1 cellular context compared by ENCODE assay signal in the genomic region with DNA sequence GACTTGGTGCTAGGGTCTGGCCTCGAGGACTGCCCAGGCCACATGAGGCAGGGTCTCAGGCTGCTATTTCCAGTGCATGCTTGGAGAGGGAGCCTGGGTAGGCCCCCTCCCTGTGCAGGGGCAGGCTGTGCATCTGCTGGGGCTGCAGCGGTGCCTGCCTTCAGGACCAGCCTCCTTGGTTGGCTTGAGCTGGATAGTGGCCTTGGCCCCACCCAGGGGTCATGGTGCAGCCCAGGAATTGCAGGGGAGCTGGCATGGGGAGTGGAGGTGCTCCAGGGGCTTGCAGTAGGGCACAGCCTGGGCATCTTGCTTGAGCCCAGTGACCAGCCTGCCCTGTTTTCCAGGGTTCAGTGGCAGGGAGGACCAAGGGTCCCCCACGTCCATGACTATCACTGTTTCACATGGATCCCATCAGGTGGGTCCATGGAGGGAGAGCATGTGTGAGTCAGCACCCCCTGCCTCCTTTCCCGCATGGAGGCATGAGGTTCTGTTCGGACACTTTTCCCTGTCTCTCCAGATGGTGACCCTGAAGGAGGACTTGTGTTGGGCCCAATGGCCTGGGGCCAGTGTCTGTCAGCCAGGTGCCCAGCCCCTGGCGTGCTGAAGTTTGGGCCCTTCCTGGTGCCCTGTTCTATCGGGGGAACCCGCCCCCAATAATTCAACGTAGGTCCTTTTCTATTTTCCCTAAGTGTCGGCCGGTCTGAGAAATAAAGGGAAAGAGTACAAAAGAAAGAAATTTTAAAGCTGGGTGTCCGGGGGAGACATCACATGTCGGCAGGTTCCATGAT.
TF ChIP-seq lines count a peak whose summit lies in the region.

No MANE protein-coding gene starts in this region.

TF ChIP-seq in WTC11, 78 proteins besides CTCF, POLR2A, EP300 and RAD21 (continued from another document):
- TF ChIP-seq, protein P1, sequence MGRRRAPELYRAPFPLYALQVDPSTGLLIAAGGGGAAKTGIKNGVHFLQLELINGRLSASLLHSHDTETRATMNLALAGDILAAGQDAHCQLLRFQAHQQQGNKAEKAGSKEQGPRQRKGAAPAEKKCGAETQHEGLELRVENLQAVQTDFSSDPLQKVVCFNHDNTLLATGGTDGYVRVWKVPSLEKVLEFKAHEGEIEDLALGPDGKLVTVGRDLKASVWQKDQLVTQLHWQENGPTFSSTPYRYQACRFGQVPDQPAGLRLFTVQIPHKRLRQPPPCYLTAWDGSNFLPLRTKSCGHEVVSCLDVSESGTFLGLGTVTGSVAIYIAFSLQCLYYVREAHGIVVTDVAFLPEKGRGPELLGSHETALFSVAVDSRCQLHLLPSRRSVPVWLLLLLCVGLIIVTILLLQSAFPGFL (CRISPR knock-in tag; IDR thresholded peaks at IDR 0.05; ENCODE audit: borderline replicate concordance) = no peak
- TF ChIP-seq, protein P2, sequence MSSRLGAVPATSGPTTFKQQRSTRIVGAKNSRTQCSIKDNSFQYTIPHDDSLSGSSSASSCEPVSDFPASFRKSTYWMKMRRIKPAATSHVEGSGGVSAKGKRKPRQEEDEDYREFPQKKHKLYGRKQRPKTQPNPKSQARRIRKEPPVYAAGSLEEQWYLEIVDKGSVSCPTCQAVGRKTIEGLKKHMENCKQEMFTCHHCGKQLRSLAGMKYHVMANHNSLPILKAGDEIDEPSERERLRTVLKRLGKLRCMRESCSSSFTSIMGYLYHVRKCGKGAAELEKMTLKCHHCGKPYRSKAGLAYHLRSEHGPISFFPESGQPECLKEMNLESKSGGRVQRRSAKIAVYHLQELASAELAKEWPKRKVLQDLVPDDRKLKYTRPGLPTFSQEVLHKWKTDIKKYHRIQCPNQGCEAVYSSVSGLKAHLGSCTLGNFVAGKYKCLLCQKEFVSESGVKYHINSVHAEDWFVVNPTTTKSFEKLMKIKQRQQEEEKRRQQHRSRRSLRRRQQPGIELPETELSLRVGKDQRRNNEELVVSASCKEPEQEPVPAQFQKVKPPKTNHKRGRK (CRISPR knock-in tag; IDR thresholded peaks at IDR 0.05; ENCODE audit: borderline replicate concordance) = no peak
- TF ChIP-seq NR3C1 (CRISPR knock-in tag; conservative IDR thresholded peaks at IDR 0.05; ENCODE audit: low read depth) = no peak
- no peak for TF ChIP-seq SMAD4 (CRISPR knock-in tag; IDR thresholded peaks at IDR 0.05)
- TF ChIP-seq, protein P3, sequence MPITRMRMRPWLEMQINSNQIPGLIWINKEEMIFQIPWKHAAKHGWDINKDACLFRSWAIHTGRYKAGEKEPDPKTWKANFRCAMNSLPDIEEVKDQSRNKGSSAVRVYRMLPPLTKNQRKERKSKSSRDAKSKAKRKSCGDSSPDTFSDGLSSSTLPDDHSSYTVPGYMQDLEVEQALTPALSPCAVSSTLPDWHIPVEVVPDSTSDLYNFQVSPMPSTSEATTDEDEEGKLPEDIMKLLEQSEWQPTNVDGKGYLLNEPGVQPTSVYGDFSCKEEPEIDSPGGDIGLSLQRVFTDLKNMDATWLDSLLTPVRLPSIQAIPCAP (CRISPR knock-in tag; IDR thresholded peaks at IDR 0.05) = no peak
- TF ChIP-seq ZNF671 (CRISPR knock-in tag; IDR thresholded peaks at IDR 0.05) = no peak
- TF ChIP-seq, protein P4, sequence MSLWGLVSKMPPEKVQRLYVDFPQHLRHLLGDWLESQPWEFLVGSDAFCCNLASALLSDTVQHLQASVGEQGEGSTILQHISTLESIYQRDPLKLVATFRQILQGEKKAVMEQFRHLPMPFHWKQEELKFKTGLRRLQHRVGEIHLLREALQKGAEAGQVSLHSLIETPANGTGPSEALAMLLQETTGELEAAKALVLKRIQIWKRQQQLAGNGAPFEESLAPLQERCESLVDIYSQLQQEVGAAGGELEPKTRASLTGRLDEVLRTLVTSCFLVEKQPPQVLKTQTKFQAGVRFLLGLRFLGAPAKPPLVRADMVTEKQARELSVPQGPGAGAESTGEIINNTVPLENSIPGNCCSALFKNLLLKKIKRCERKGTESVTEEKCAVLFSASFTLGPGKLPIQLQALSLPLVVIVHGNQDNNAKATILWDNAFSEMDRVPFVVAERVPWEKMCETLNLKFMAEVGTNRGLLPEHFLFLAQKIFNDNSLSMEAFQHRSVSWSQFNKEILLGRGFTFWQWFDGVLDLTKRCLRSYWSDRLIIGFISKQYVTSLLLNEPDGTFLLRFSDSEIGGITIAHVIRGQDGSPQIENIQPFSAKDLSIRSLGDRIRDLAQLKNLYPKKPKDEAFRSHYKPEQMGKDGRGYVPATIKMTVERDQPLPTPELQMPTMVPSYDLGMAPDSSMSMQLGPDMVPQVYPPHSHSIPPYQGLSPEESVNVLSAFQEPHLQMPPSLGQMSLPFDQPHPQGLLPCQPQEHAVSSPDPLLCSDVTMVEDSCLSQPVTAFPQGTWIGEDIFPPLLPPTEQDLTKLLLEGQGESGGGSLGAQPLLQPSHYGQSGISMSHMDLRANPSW (CRISPR knock-in tag; conservative IDR thresholded peaks at IDR 0.05; ENCODE audit: low read depth) = no peak
- TF ChIP-seq, protein P5, sequence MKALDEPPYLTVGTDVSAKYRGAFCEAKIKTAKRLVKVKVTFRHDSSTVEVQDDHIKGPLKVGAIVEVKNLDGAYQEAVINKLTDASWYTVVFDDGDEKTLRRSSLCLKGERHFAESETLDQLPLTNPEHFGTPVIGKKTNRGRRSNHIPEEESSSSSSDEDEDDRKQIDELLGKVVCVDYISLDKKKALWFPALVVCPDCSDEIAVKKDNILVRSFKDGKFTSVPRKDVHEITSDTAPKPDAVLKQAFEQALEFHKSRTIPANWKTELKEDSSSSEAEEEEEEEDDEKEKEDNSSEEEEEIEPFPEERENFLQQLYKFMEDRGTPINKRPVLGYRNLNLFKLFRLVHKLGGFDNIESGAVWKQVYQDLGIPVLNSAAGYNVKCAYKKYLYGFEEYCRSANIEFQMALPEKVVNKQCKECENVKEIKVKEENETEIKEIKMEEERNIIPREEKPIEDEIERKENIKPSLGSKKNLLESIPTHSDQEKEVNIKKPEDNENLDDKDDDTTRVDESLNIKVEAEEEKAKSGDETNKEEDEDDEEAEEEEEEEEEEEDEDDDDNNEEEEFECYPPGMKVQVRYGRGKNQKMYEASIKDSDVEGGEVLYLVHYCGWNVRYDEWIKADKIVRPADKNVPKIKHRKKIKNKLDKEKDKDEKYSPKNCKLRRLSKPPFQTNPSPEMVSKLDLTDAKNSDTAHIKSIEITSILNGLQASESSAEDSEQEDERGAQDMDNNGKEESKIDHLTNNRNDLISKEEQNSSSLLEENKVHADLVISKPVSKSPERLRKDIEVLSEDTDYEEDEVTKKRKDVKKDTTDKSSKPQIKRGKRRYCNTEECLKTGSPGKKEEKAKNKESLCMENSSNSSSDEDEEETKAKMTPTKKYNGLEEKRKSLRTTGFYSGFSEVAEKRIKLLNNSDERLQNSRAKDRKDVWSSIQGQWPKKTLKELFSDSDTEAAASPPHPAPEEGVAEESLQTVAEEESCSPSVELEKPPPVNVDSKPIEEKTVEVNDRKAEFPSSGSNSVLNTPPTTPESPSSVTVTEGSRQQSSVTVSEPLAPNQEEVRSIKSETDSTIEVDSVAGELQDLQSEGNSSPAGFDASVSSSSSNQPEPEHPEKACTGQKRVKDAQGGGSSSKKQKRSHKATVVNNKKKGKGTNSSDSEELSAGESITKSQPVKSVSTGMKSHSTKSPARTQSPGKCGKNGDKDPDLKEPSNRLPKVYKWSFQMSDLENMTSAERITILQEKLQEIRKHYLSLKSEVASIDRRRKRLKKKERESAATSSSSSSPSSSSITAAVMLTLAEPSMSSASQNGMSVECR (CRISPR knock-in tag; IDR thresholded peaks at IDR 0.05; ENCODE audit: borderline replicate concordance) = no peak
